In genomic region chr2:67616749-67617148, GRCh38 we compare ENCODE assay signal across 10 cellular contexts.
DNase-seq lines count a peak whose midpoint lies in the region; ATAC-seq and TF ChIP-seq lines count a peak whose summit lies in the region.
"Had no signal": no experiment of that assay in that cellular context is flagged by ENCODE, and none has a peak within 500 bp of the region (broad histone marks: within the 10 kb centered on the region; RNA-seq: fewer than 3 reads in every experiment).

No MANE protein-coding gene starts in this region.

- peak; percentile 61 for ATAC-seq in GM21717 (IDR thresholded peaks at IDR 0.05; ENCODE audit: unreplicated experiment)
- ATAC-seq in left lobe of liver: no peak

- DNase-seq in GM10266 (ENCODE audit: extremely low spot score): peak; percentile 42
- DNase-seq in M059J (ENCODE audit: low read depth): peak; percentile 20
- DNase-seq in left kidney (ENCODE audit: low read depth, low spot score): peak; percentile 64
- no peak for DNase-seq in activated naive CD4-positive, alpha-beta T cell (lab: John Stamatoyannopoulos, UW)
- DNase-seq in nucleus accumbens (lab: John Stamatoyannopoulos, UW): no peak
- no peak for DNase-seq in left lobe of liver (ENCODE audit: low spot score)
- DNase-seq in NCI-H69 (lab: John Stamatoyannopoulos, UW): no peak
- DNase-seq: activated CD4-positive, alpha-beta T cell treated with anti-CD3 and anti-CD28 coated beads for 1 hour; MG63 had no signal

- no peak for TF ChIP-seq CTCF in GM10266 (IDR thresholded peaks at IDR 0.05; ENCODE audit: control insufficient read depth, insufficient read depth, low read depth, missing control alignments)

Comparison
In these comparisons a context has a peak if more than half of its experiments do, and no peak if none do; other contexts are left out.
1. DNase-seq: peak in GM10266 (single experiment), M059J (single experiment) and left kidney (single experiment); none in activated naive CD4-positive, alpha-beta T cell (0 of 4), nucleus accumbens (0 of 56), left lobe of liver (single experiment) and NCI-H69 (single experiment).